Comparison of ENCODE assay signal across 20 cellular contexts in the genomic region with DNA sequence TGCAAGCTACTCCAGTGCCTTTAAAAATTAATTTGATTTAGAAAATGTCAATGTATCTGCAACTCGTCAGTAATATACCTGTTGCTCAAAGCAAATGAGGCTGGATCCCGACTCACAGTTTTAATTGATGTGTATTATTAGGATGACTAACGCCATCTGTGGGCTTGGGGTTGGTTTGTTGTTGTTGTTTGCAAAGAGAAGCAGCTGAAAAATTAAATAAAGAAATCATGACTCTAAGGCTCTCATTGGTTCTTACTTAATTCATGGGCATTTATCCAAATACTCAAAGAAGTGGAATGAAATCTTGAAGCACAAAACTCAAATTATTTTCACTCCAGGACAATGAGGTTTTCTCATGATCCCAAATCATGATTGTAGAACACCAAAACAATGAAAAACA. TPM values are rescaled to one million over a fixed set of nuclear protein-coding genes. Genes with fewer than 3 reads are reported as not detected.
DNase-seq lines count a peak whose midpoint lies in the region; ATAC-seq, FAIRE-seq and TF ChIP-seq lines count a peak whose summit lies in the region.
"Had no signal": no experiment of that assay in that cellular context is flagged by ENCODE, and none has a peak within 500 bp of the region (broad histone marks: within the 10 kb centered on the region; RNA-seq: fewer than 3 reads in every experiment).

No MANE protein-coding gene starts in this region.

- DNase-seq in BJ (ENCODE audit: low read depth) (peak; percentile 4), myocyte (ENCODE audit: low read depth) (peak; percentile 83), SJCRH30 (no peak)
- no peak for DNase-seq in naive thymus-derived CD4-positive, alpha-beta T cell
- DNase-seq: BE2C; Caco-2; CD4-positive, alpha-beta T cell; DMS153; DMS79 treated with DMSO at 0.1 percent for 48 hours; GF-D8; GOT3; H7; IMR-90 had no signal

- peak; percentile 88 for FAIRE-seq in endometrium (lab: Jason Lieb, UNC)
- FAIRE-seq: GM19239, HTR-8/SVneo, K562 had no signal

- H3K27me3 ChIP-seq in BJ (ENCODE audit: control insufficient read depth, insufficient read depth, low read length) (no peaks in the 10 kb centered on the region), SJCRH30 (peaks cover 5% of the 10 kb centered on the region; the same call in 1 of the 2 replicates)
- H3K27me3 ChIP-seq in naive thymus-derived CD4-positive, alpha-beta T cell (ENCODE audit: control insufficient read depth in 2 of 2, insufficient read depth in 2 of 2, low read length in 2 of 2), result no peaks in the 10 kb centered on the region
- H3K27me3 ChIP-seq: BE2C had no signal

- H3K27me3 Mint-ChIP-seq in naive thymus-derived CD4-positive, alpha-beta T cell, result peaks cover 0 to 10% (median 0%) of the 10 kb centered on the region in 5 donors
- H3K27me3 Mint-ChIP-seq: CD4-positive, alpha-beta T cell had no signal

- H3K9me3 Mint-ChIP-seq in naive thymus-derived CD4-positive, alpha-beta T cell, result peaks cover 0 to 5% (median 0%) of the 10 kb centered on the region in 11 donors
- H3K9me3 Mint-ChIP-seq: CD4-positive, alpha-beta T cell had no signal

- no peaks in the 10 kb centered on the region for H3K4me1 Mint-ChIP-seq in naive thymus-derived CD4-positive, alpha-beta T cell

- no peaks in the 10 kb centered on the region for H3K4me1 ChIP-seq in SJCRH30
- H3K4me1 ChIP-seq in naive thymus-derived CD4-positive, alpha-beta T cell (ENCODE audit: control insufficient read depth in 2 of 2, insufficient read depth in 2 of 2, low read length in 2 of 2), result no peaks in the 10 kb centered on the region
- H3K4me1 ChIP-seq: BE2C, Caco-2 had no signal

- no peak overlapping the region for H3K4me3 Mint-ChIP-seq in naive thymus-derived CD4-positive, alpha-beta T cell
- H3K4me3 Mint-ChIP-seq: CD4-positive, alpha-beta T cell had no signal

- intact Hi-C loops in naive thymus-derived CD4-positive, alpha-beta T cell (cut with micrococcal nuclease), result no loop called here

- H3K36me3 ChIP-seq in BJ (ENCODE audit: control insufficient read depth, insufficient read depth, low read length) (no peaks in the 10 kb centered on the region), SJCRH30 (no peaks in the 10 kb centered on the region)
- no peaks in the 10 kb centered on the region for H3K36me3 ChIP-seq in naive thymus-derived CD4-positive, alpha-beta T cell (ENCODE audit: control insufficient read depth in 2 of 3, insufficient read depth in 3 of 3, low read length in 3 of 3)
- H3K36me3 ChIP-seq: BE2C had no signal

- POLR2A ChIA-PET in BJ (lab: Charles Lee), result interaction anchor here (0.6 kb wide), 1 partner anchor 123 kb away, joined by 4 read pairs; no protein-coding TSS in a partner anchor
- POLR2A ChIA-PET in naive thymus-derived CD4-positive, alpha-beta T cell (lab: Charles Lee), result no interaction called here

- no peak for TF ChIP-seq CTCF in BJ (IDR thresholded peaks at IDR 0.05; ENCODE audit: insufficient read depth, low read depth, low read length)

- no peak overlapping the region for H3K4me3 ChIP-seq in BJ (ENCODE audit: low read depth, low read length)
- H3K4me3 ChIP-seq in SJCRH30, result no peak overlapping the region
- no peak overlapping the region for H3K4me3 ChIP-seq in naive thymus-derived CD4-positive, alpha-beta T cell (ENCODE audit: low read length)
- H3K4me3 ChIP-seq: K562 had no signal

- H3K9me3 ChIP-seq in SJCRH30 (replicated peaks), result no peaks in the 10 kb centered on the region
- H3K9me3 ChIP-seq in naive thymus-derived CD4-positive, alpha-beta T cell (ENCODE audit: control insufficient read depth in 2 of 3, low read length in 3 of 3), result no peaks in the 10 kb centered on the region
- H3K9me3 ChIP-seq: BE2C, Caco-2 had no signal

- no peak overlapping the region for H3K27ac Mint-ChIP-seq in naive thymus-derived CD4-positive, alpha-beta T cell
- H3K27ac Mint-ChIP-seq: CD4-positive, alpha-beta T cell had no signal

- no peak overlapping the region for H3K27ac ChIP-seq in SJCRH30
- no peak overlapping the region for H3K27ac ChIP-seq in naive thymus-derived CD4-positive, alpha-beta T cell (ENCODE audit: low read depth, low read length)
- H3K27ac ChIP-seq: C4-2B had no signal

- H3K36me3 Mint-ChIP-seq in naive thymus-derived CD4-positive, alpha-beta T cell, result no peaks in the 10 kb centered on the region

- CTCF ChIA-PET in BJ (lab: Yijun Ruan, JAX), result interaction anchor here (3.6 to 7.4 kb wide), 2 partner anchors 8 to 22 kb away, joined by 15 to 47 read pairs; no protein-coding TSS in a partner anchor
- CTCF ChIA-PET in naive thymus-derived CD4-positive, alpha-beta T cell (lab: Charles Lee), result no interaction called here

- ATAC-seq in GM18868 (IDR thresholded peaks at IDR 0.05; ENCODE audit: unreplicated experiment) (no peak), GM21717 (IDR thresholded peaks at IDR 0.05; ENCODE audit: unreplicated experiment) (no peak)
- no peak for ATAC-seq in naive thymus-derived CD4-positive, alpha-beta T cell
- ATAC-seq: K562 had no signal

RNA-seq across cellular contexts. Expression of gene SEC16B, which starts 46.4 kb away (rescaled TPM):
- polyA plus RNA-seq in BJ (2011; rRNA removed), result 0.98 and 1.5 TPM in 2 replicates
- polyA minus RNA-seq in BJ (2011; rRNA and poly(A)+ RNA removed), result 0.52 and 0.77 TPM in 2 replicates
- total RNA-seq in myocyte, result 1.8 and 3.3 TPM in 2 replicates
- 5.5 TPM for polyA plus RNA-seq in myocyte (2012)
- total RNA-seq in SJCRH30 (2014; rRNA removed; shearing (Covaris generic)), result 0.04 and 0.08 TPM in 2 replicates
- total RNA-seq in naive thymus-derived CD4-positive, alpha-beta T cell, result under 1 TPM in 1 of 5 experiments, not detected in 4; 0.27 TPM
- not detected for polyA plus RNA-seq in naive thymus-derived CD4-positive, alpha-beta T cell
- total RNA-seq: CD4-positive, alpha-beta T cell; K562 had no signal
- polyA plus RNA-seq: K562 had no signal

Comparison
In these comparisons a context has a peak if more than half of its experiments do, and no peak if none do; other contexts are left out.
1. DNase-seq: peak in BJ (single experiment) and myocyte (single experiment); none in SJCRH30 (0 of 2) and naive thymus-derived CD4-positive, alpha-beta T cell (0 of 9).